In the genomic region with DNA sequence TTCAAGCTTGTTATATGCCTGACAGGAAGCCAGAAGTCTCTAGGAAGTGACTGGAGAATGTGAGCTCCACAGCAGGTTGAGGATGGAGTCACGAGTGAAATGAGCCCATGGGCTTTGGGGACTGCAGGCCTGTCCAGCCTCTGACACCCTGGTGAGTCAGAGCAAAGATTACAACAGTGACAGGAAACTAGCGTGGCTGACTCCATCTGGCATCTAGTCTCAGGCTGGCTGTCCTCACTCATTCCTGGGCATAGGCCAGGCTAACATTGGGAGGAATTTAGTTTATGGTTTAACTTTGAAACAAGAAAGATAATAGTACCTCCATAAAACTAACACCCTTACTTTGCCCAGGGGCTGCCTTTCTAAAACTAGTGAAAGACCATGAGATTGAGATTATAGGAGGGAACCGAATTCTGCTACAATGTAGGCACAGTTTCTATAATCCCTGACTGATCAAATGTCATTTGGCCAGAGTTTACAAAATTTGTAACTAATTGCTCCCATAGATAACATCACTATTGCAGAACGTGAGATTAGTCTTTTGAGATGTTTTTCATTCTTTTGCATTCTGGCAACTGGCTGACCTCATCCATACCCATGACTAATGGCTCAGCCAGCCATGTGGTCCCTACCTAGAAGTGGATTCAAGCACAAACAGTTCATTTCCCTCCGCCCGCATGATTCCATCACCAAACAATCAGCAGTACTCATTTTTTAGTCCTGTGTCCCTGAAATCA, we compare ENCODE assay signal across 11 cellular contexts. TPM values are rescaled to one million over a fixed set of nuclear protein-coding genes. Genes with fewer than 3 reads are reported as not detected.
DNase-seq lines count a peak whose midpoint lies in the region; ATAC-seq and TF ChIP-seq lines count a peak whose summit lies in the region.
"Had no signal": no experiment of that assay in that cellular context is flagged by ENCODE, and none has a peak within 500 bp of the region (broad histone marks: within the 10 kb centered on the region; RNA-seq: fewer than 3 reads in every experiment).

No MANE protein-coding gene starts in this region.

- peak; percentile 26 for DNase-seq in NK-92 treated with Interleukin-12 subunit alpha and Interleukin-12 subunit beta, amount 100 ng/mL, for 24 hours (lab: John Stamatoyannopoulos, UW)
- DNase-seq in NK-92 (lab: John Stamatoyannopoulos, UW; ENCODE audit: unreplicated experiment) (no peak), brain microvascular endothelial cell (peak; percentile 95), left ventricle myocardium inferior (peak; percentile 25), ureter (ENCODE audit: low spot score) (peak; percentile 45), GDM1 (lab: John Stamatoyannopoulos, UW) (no peak), type B pancreatic cell (ENCODE audit: extremely low spot score, unreplicated experiment) (no peak), T-helper 17 cell (no peak)
- DNase-seq: 8988T, T-helper 1 cell had no signal

- intact Hi-C loops in left ventricle myocardium inferior (cut with micrococcal nuclease): no loop called here

- H3K36me3 Mint-ChIP-seq in type B pancreatic cell (no peaks in the 10 kb centered on the region), T-helper 17 cell (ENCODE audit: low read depth) (no peaks in the 10 kb centered on the region)

- H3K36me3 ChIP-seq in brain microvascular endothelial cell (replicated peaks) (no peaks in the 10 kb centered on the region), left ventricle myocardium inferior (no peaks in the 10 kb centered on the region)

- TF ChIP-seq CTCF in brain microvascular endothelial cell (IDR thresholded peaks at IDR 0.05; ENCODE audit: low read depth, low read length, missing control alignments): no peak
- no peak for TF ChIP-seq CTCF in left ventricle myocardium inferior (IDR thresholded peaks at IDR 0.05; ENCODE audit: borderline replicate concordance)
- TF ChIP-seq CTCF in type B pancreatic cell (conservative IDR thresholded peaks at IDR 0.05): no peak

- H3K27me3 ChIP-seq in brain microvascular endothelial cell (replicated peaks) (no peaks in the 10 kb centered on the region), left ventricle myocardium inferior (ENCODE audit: low read depth) (no peaks in the 10 kb centered on the region)

- no peaks in the 10 kb centered on the region for H3K9me3 Mint-ChIP-seq in type B pancreatic cell

- H3K27ac Mint-ChIP-seq in type B pancreatic cell (no peak overlapping the region), T-helper 17 cell (no peak overlapping the region)

- no peak overlapping the region for H3K4me3 ChIP-seq in brain microvascular endothelial cell (ENCODE audit: low read depth, low read length)
- H3K4me3 ChIP-seq in left ventricle myocardium inferior: no peak overlapping the region

- H3K4me3 Mint-ChIP-seq in type B pancreatic cell: no peak overlapping the region
- H3K4me3 Mint-ChIP-seq in T-helper 17 cell: no peak overlapping the region

- H3K4me1 Mint-ChIP-seq in type B pancreatic cell (ENCODE audit: unreplicated experiment) (no peaks in the 10 kb centered on the region), T-helper 17 cell (no peaks in the 10 kb centered on the region)

- no peak for ATAC-seq in T-helper 17 cell

- H3K27me3 Mint-ChIP-seq in type B pancreatic cell (no peaks in the 10 kb centered on the region), T-helper 17 cell (peaks cover 28% of the 10 kb centered on the region)

- H3K4me1 ChIP-seq in left ventricle myocardium inferior: no peaks in the 10 kb centered on the region

- H3K27ac ChIP-seq in brain microvascular endothelial cell: peak overlapping the region; percentile 86
- H3K27ac ChIP-seq in left ventricle myocardium inferior (replicated peaks): peak overlapping the region; percentile 33

- H3K9me3 ChIP-seq in left ventricle myocardium inferior (replicated peaks) (no peaks in the 10 kb centered on the region), T-helper 17 cell (ENCODE audit: control insufficient read depth, low read length, poor library complexity, severe bottlenecking) (no peaks in the 10 kb centered on the region)

- in situ Hi-C loops in brain microvascular endothelial cell (cut with HindIII; ENCODE audit: low pct_ligation_motif_present, low sequenced_read_pairs): no loop called here

RNA-seq across cellular contexts. Expression of a gene that starts 28.4 kb away (rescaled TPM):
- not detected for total RNA-seq in left ventricle myocardium inferior
- not detected for total RNA-seq in ureter
- total RNA-seq in type B pancreatic cell (ENCODE audit: low replicate concordance): not detected in 2 replicates
- total RNA-seq in T-helper 17 cell: under 1 TPM; 0.63 to 0.80 TPM
- total RNA-seq: urinary bladder had no signal

Comparison
In these comparisons a context has a peak if more than half of its experiments do, and no peak if none do; other contexts are left out.
1. DNase-seq: peak in NK-92 treated with Interleukin-12 subunit alpha and Interleukin-12 subunit beta, amount 100 ng/mL, for 24 hours (single experiment), brain microvascular endothelial cell (single experiment), left ventricle myocardium inferior (single experiment) and ureter (single experiment); none in NK-92 (single experiment), GDM1 (single experiment), type B pancreatic cell (single experiment) and T-helper 17 cell (0 of 3).